17 cellular contexts compared by ENCODE assay signal in genomic region chr16:80148826-80149225, GRCh38.
A peak's percentile ranks its signal among the peaks of the same experiment; 100 is the strongest.
DNase-seq lines count a peak whose midpoint lies in the region; ATAC-seq and TF ChIP-seq lines count a peak whose summit lies in the region.
"Had no signal": no experiment of that assay in that cellular context is flagged by ENCODE, and none has a peak within 500 bp of the region (broad histone marks: within the 10 kb centered on the region; RNA-seq: fewer than 3 reads in every experiment).

No MANE protein-coding gene starts in this region.

- CTCF ChIA-PET in mammary epithelial cell (lab: Charles Lee; ENCODE audit: low non-redundant PET): no interaction called here

- DNase-seq in mammary epithelial cell (peak; percentile 16), breast epithelium (ENCODE audit: low spot score in 2 of 2) (no peak), epithelial cell of esophagus (ENCODE audit: low read depth) (peak; percentile 58), head of caudate nucleus (peak in 35 of 42 donors; percentile 4 to 77 (median 37)), prostate gland (ENCODE audit: low spot score) (no peak)
- DNase-seq: AML-193; Caco-2; Calu3; CD4-positive, alpha-beta T cell; CD8-positive, alpha-beta T cell; DMS79 treated with DMSO at 0.1 percent for 48 hours; GF-D8 had no signal

- no peak overlapping the region for H3K27ac ChIP-seq in mammary epithelial cell (ENCODE audit: insufficient read depth, low read depth, low read length)
- no peak overlapping the region for H3K27ac ChIP-seq in breast epithelium
- no peak overlapping the region for H3K27ac ChIP-seq in prostate gland
- H3K27ac ChIP-seq: 22Rv1; A549; BLaER1 treated with 17β-estradiol and CSF1 and Interleukin-3, amounts not matched to agents 10 nM and 100 nM had no signal

- no peak for TF ChIP-seq POLR2A in breast epithelium (IDR thresholded peaks at IDR 0.05)
- TF ChIP-seq POLR2A in prostate gland (IDR thresholded peaks at IDR 0.05): no peak

- H3K36me3 ChIP-seq in mammary epithelial cell (ENCODE audit: insufficient read depth, low read length) (no peaks in the 10 kb centered on the region), breast epithelium (no peaks in the 10 kb centered on the region), prostate gland (no peaks in the 10 kb centered on the region)
- H3K36me3 ChIP-seq: BLaER1 treated with 17β-estradiol and CSF1 and Interleukin-3, amounts not matched to agents 10 nM and 100 nM had no signal

- dilution Hi-C loops in mammary epithelial cell (cut with HindIII; ENCODE audit: low sequenced_read_pairs): loop anchor here (5.0 kb wide), 1 partner anchor 102 kb away; no protein-coding TSS in a partner anchor

- H3K4me3 ChIP-seq in mammary epithelial cell (replicated peaks in 1 of 3; ENCODE audit: insufficient read depth in 1 of 3, low read depth in 2 of 3, low read length in 3 of 3): no peak overlapping the region
- H3K4me3 ChIP-seq in breast epithelium: no peak overlapping the region
- no peak overlapping the region for H3K4me3 ChIP-seq in epithelial cell of esophagus (ENCODE audit: low read length)
- H3K4me3 ChIP-seq in prostate gland: no peak overlapping the region
- H3K4me3 ChIP-seq: A549; BLaER1 treated with 17β-estradiol and CSF1 and Interleukin-3, amounts not matched to agents 10 nM and 100 nM had no signal

- H3K9ac ChIP-seq in mammary epithelial cell (ENCODE audit: insufficient read depth, low read length): no peak overlapping the region
- H3K9ac ChIP-seq: BLaER1 treated with 17β-estradiol and CSF1 and Interleukin-3, amounts not matched to agents 10 nM and 100 nM had no signal

- BruUV-seq in mammary epithelial cell (replicated peaks; lab: Mats Ljungman, UMichigan): no TSS peak

- 94% methylated on average over 2 of the region's 3 CpGs for WGBS in mammary epithelial cell (ENCODE audit: low coverage, missing lambda C conversion rate)
- WGBS in prostate gland: 90% methylated on average over 3 of the region's 3 CpGs

- TF ChIP-seq CTCF in mammary epithelial cell (conservative IDR thresholded peaks at IDR 0.05 in 1 of 2, IDR thresholded peaks at IDR 0.05 in 1 of 2; ENCODE audit: extremely low read depth in 1 of 2, insufficient read depth in 1 of 2, low read depth in 1 of 2, low read length in 2 of 2): no peak
- no peak for TF ChIP-seq CTCF in breast epithelium (IDR thresholded peaks at IDR 0.05)
- TF ChIP-seq CTCF in epithelial cell of esophagus (IDR thresholded peaks at IDR 0.05; ENCODE audit: insufficient read depth, low read depth, low read length, missing control alignments): no peak
- TF ChIP-seq CTCF in prostate gland (IDR thresholded peaks at IDR 0.05): no peak

- H3K4me1 ChIP-seq in mammary epithelial cell (ENCODE audit: insufficient read depth, low read length) (no peaks in the 10 kb centered on the region), breast epithelium (no peaks in the 10 kb centered on the region), prostate gland (replicated peaks) (no peaks in the 10 kb centered on the region)
- H3K4me1 ChIP-seq: A549, Caco-2 had no signal

- H3K4me2 ChIP-seq in mammary epithelial cell (ENCODE audit: insufficient read depth, low read depth, low read length): no peak overlapping the region
- H3K4me2 ChIP-seq: A549; BLaER1 treated with 17β-estradiol and CSF1 and Interleukin-3, amounts not matched to agents 10 nM and 100 nM had no signal

- intact Hi-C loops in mammary epithelial cell (cut with micrococcal nuclease) (no loop called here), breast epithelium (cut with DNase I; ENCODE audit: low total_unique reads) (no loop called here), head of caudate nucleus (cut with DNase I) (no loop called here), prostate gland (cut with DNase I) (no loop called here)

- ATAC-seq in HG03097 (IDR thresholded peaks at IDR 0.05; ENCODE audit: low FRiP score, unreplicated experiment) (no peak), HG03039 (IDR thresholded peaks at IDR 0.05; ENCODE audit: unreplicated experiment) (no peak)
- ATAC-seq: A549; CD8-positive, alpha-beta T cell had no signal

- H3K79me2 ChIP-seq in mammary epithelial cell (ENCODE audit: insufficient read depth, low read length): no peaks in the 10 kb centered on the region

- H3K9me3 ChIP-seq in mammary epithelial cell (replicated peaks; ENCODE audit: insufficient read depth, low read length) (no peaks in the 10 kb centered on the region), breast epithelium (no peaks in the 10 kb centered on the region), prostate gland (no peaks in the 10 kb centered on the region)
- H3K9me3 ChIP-seq: A549; BLaER1 treated with 17β-estradiol and CSF1 and Interleukin-3, amounts not matched to agents 10 nM and 100 nM; Caco-2 had no signal

- no peak overlapping the region for H2AFZ ChIP-seq in mammary epithelial cell (ENCODE audit: low read depth, low read length)

- in situ Hi-C loops in mammary epithelial cell (cut with MboI; ENCODE audit: low sequenced_read_pairs in 2 of 2): no loop called here

- H3K27me3 ChIP-seq in mammary epithelial cell (ENCODE audit: insufficient read depth, low read length) (no peaks in the 10 kb centered on the region), breast epithelium (no peaks in the 10 kb centered on the region), prostate gland (replicated peaks; ENCODE audit: insufficient read depth) (no peaks in the 10 kb centered on the region)
- H3K27me3 ChIP-seq: BLaER1 treated with 17β-estradiol and CSF1 and Interleukin-3, amounts not matched to agents 10 nM and 100 nM had no signal

- H4K20me1 ChIP-seq in mammary epithelial cell (ENCODE audit: insufficient read depth, low read length): no peaks in the 10 kb centered on the region
- H4K20me1 ChIP-seq: BLaER1 treated with 17β-estradiol and CSF1 and Interleukin-3, amounts not matched to agents 10 nM and 100 nM had no signal

Comparison
In these comparisons a context has a peak if more than half of its experiments do, and no peak if none do; other contexts are left out.
1. DNase-seq: peak in mammary epithelial cell (single experiment), epithelial cell of esophagus (single experiment) and head of caudate nucleus (35 of 42); none in breast epithelium (0 of 2) and prostate gland (single experiment).